ENCODE assay signal across 8 cellular contexts in genomic region chr17:63774141-63774981, GRCh38. TPM values are rescaled to one million over a fixed set of nuclear protein-coding genes. Genes with fewer than 3 reads are reported as not detected.
DNase-seq lines count a peak whose midpoint lies in the region; ATAC-seq and TF ChIP-seq lines count a peak whose summit lies in the region.

A gene with protein sequence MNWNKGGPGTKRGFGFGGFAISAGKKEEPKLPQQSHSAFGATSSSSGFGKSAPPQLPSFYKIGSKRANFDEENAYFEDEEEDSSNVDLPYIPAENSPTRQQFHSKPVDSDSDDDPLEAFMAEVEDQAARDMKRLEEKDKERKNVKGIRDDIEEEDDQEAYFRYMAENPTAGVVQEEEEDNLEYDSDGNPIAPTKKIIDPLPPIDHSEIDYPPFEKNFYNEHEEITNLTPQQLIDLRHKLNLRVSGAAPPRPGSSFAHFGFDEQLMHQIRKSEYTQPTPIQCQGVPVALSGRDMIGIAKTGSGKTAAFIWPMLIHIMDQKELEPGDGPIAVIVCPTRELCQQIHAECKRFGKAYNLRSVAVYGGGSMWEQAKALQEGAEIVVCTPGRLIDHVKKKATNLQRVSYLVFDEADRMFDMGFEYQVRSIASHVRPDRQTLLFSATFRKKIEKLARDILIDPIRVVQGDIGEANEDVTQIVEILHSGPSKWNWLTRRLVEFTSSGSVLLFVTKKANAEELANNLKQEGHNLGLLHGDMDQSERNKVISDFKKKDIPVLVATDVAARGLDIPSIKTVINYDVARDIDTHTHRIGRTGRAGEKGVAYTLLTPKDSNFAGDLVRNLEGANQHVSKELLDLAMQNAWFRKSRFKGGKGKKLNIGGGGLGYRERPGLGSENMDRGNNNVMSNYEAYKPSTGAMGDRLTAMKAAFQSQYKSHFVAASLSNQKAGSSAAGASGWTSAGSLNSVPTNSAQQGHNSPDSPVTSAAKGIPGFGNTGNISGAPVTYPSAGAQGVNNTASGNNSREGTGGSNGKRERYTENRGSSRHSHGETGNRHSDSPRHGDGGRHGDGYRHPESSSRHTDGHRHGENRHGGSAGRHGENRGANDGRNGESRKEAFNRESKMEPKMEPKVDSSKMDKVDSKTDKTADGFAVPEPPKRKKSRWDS (plus strand): TSS chr17:63774170. CDS start chr17:63787050, 12,880 bp downstream.

- ATAC-seq in gastrocnemius medialis: peak in 1 of 2 donors; percentile 2

- H3K4me3 ChIP-seq in astrocyte of the spinal cord (ENCODE audit: low read depth, low read length) (peak within 1 kb of the TSS; percentile 94), iPS DF 6.9 (ENCODE audit: low read length) (peak within 1 kb of the TSS; percentile 99), gastrocnemius medialis (peak within 1 kb of the TSS; percentile 92 to 98 (median 94))

- TF ChIP-seq CTCF in astrocyte of the spinal cord (IDR thresholded peaks at IDR 0.05; ENCODE audit: low read depth, low read length) (no peak), gastrocnemius medialis (IDR thresholded peaks at IDR 0.05 in 4 of 5, conservative IDR thresholded peaks at IDR 0.05 in 1 of 5) (peak in 2 of 5 experiments; percentile 8 to 24)

- DNase-seq in stimulated activated CD8-positive, alpha-beta memory T cell treated with anti-CD3 and anti-CD28 coated beads, Interleukin-12 subunit alpha, Interleukin-12 subunit beta, amount 100 ng/mL, for 1 hour (ENCODE audit: low read depth): peak; percentile 83
- no peak for DNase-seq in stimulated activated CD8-positive, alpha-beta memory T cell treated with anti-CD3 and anti-CD28 coated beads, Interleukin-4, amount 100 ng/mL, for 48 hours
- DNase-seq in HPDE6-E6E7 (ENCODE audit: extremely low spot score) (peak; percentile 29), SK-MEL-5 (ENCODE audit: low read depth, low spot score) (peak; percentile 47), astrocyte of the spinal cord (ENCODE audit: low read depth, low spot score) (peak; percentile 70), iPS DF 6.9 (ENCODE audit: low read depth, low spot score) (peak; percentile 5), gastrocnemius medialis (peak; percentile 4 to 52), COLO829 (ENCODE audit: low spot score) (no peak)

- in situ Hi-C loops in SK-MEL-5 (cut with HindIII; ENCODE audit: low pct_unique_long_range_greater_than_20kb, low sequenced_read_pairs) (no loop called here), astrocyte of the spinal cord (cut with HindIII; ENCODE audit: low sequenced_read_pairs) (no loop called here), gastrocnemius medialis (cut with MboI; ENCODE audit: low sequenced_read_pairs in 4 of 4) (no loop called here)

- H3K4me1 ChIP-seq in iPS DF 6.9 (ENCODE audit: control insufficient read depth, insufficient read depth, low read length) (no peaks in the 10 kb centered on the region), gastrocnemius medialis (peaks cover 32 to 37% of the 10 kb centered on the region in 2 donors)

- no peak within 1 kb of the TSS for H3K27ac ChIP-seq in iPS DF 6.9 (ENCODE audit: low read length)
- peak within 1 kb of the TSS; percentile 92 to 98 (median 98) for H3K27ac ChIP-seq in gastrocnemius medialis

- WGBS in iPS DF 6.9 (ENCODE audit: insufficient coverage, insufficient read length): no CpG with 5 or more reads among the region's 67 CpGs

- H3K36me3 ChIP-seq in iPS DF 6.9 (ENCODE audit: control insufficient read depth, insufficient read depth, low read length): peaks cover 3% of the 10 kb centered on the region; the same call in 1 of the 2 replicates
- no peaks in the 10 kb centered on the region for H3K36me3 ChIP-seq in gastrocnemius medialis

- intact Hi-C loops in gastrocnemius medialis (cut with DNase I; ENCODE audit: low total_unique reads): loop anchor here (2.0 to 10.0 kb wide), 3 partner anchors 152 to 1850 kb away; partner anchors contain the start of genes INTS2 and MAP3K3

- TF ChIP-seq POLR2A in gastrocnemius medialis (IDR thresholded peaks at IDR 0.05): peak; percentile 67 to 78

- H3K27me3 ChIP-seq in iPS DF 6.9 (ENCODE audit: control insufficient read depth, insufficient read depth, low read length) (no peaks in the 10 kb centered on the region), gastrocnemius medialis (no peaks in the 10 kb centered on the region)

- H3K9me3 ChIP-seq in iPS DF 6.9 (ENCODE audit: control insufficient read depth, insufficient read depth, low read length) (no peaks in the 10 kb centered on the region), gastrocnemius medialis (no peaks in the 10 kb centered on the region)

RNA-seq across cellular contexts. Expression of the gene that starts here (rescaled TPM):
- 56.8 and 60.2 TPM in 2 replicates for total RNA-seq in SK-MEL-5 (2014; rRNA removed; shearing (Covaris generic))
- polyA plus RNA-seq in SK-MEL-5 (2015; cell fraction: cytosol; rRNA removed): 70.2 and 87.0 TPM in 2 replicates
- polyA plus RNA-seq in SK-MEL-5 (2015; cell fraction: nucleus; rRNA removed): 718 and 885 TPM in 2 replicates
- 10 to 100 TPM; 35.9 to 71.6 (median 56.8) TPM for total RNA-seq in gastrocnemius medialis

Comparison
In these comparisons a context has a peak if more than half of its experiments do, and no peak if none do; other contexts are left out.
1. DNase-seq: peak in stimulated activated CD8-positive, alpha-beta memory T cell treated with anti-CD3 and anti-CD28 coated beads, Interleukin-12 subunit alpha, Interleukin-12 subunit beta, amount 100 ng/mL, for 1 hour (single experiment), HPDE6-E6E7 (single experiment), SK-MEL-5 (single experiment), astrocyte of the spinal cord (single experiment), iPS DF 6.9 (single experiment) and gastrocnemius medialis (2 of 2); none in stimulated activated CD8-positive, alpha-beta memory T cell treated with anti-CD3 and anti-CD28 coated beads, Interleukin-4, amount 100 ng/mL, for 48 hours (single experiment) and COLO829 (single experiment).
2. Peak in every context shown above with its lines, with median percentiles within 50 percentile points of each other: H3K4me3 ChIP-seq.